Comparison of ENCODE assay signal across 20 cellular contexts in genomic region chr10:5652746-5653145, GRCh38.
"Had no signal": no experiment of that assay in that cellular context is flagged by ENCODE, and none has a peak within 500 bp of the region (broad histone marks: within the 10 kb centered on the region; RNA-seq: fewer than 3 reads in every experiment).

No MANE protein-coding gene starts in this region.

- H3K9ac ChIP-seq: neural progenitor cell had no signal

- H3K27ac ChIP-seq: cardiac muscle cell, hepatocyte, neural progenitor cell, pancreas had no signal

- ATAC-seq: activated CD8-positive, alpha-beta memory T cell treated with anti-CD3 and anti-CD28 coated beads, Interleukin-2, amount 10 ng/mL, durations not matched to agents 7 days and 5 days; stimulated activated naive CD8-positive, alpha-beta T cell treated with anti-CD3 and anti-CD28 coated beads, Interleukin-15, Interleukin-2, amounts not matched to agents 100 U/mL and 50 U/mL, for 24 hours had no signal

- H3K36me3 ChIP-seq: colonic mucosa, neural progenitor cell, pancreas had no signal

- H3K27me3 ChIP-seq: cardiac muscle cell, colonic mucosa, hepatocyte, neural progenitor cell, pancreas, testis had no signal

- H3K4me3 ChIP-seq: cardiac muscle cell, colonic mucosa, hepatocyte, neural progenitor cell, pancreas, testis had no signal

- H2AFZ ChIP-seq: hepatocyte, neural progenitor cell had no signal

- FAIRE-seq: astrocyte, kidney, pancreas, urothelium cell line had no signal

- H3K9me3 ChIP-seq: colonic mucosa, pancreas, testis had no signal

- H3K4me1 ChIP-seq: colonic mucosa, neural progenitor cell, pancreas had no signal

- H3K4me2 ChIP-seq: hepatocyte, neural progenitor cell had no signal

- DNase-seq: activated CD4-positive, alpha-beta T cell treated with anti-CD3 and anti-CD28 coated beads for 1 hour; activated CD4-positive, alpha-beta T cell treated with anti-CD3 and anti-CD28 coated beads, Interleukin-2, amount 50 U/mL, for 48 hours; activated CD8-positive, alpha-beta memory T cell treated with anti-CD3 and anti-CD28 coated beads, Interleukin-2, amount 10 ng/mL, durations not matched to agents 7 days and 5 days; activated gamma-delta T cell treated with Interleukin-2 at 50 U/mL for 16 hours; activated naive CD8-positive, alpha-beta T cell treated with anti-CD3 and anti-CD28 coated beads, Interleukin-2, amount 10 ng/mL, durations not matched to agents 7 days and 5 days; activated T-cell treated with anti-CD3 and anti-CD28 coated beads, Interleukin-2, amount 50 U/mL, for 24 hours; colonic mucosa; kidney; midbrain; pancreas; retina; stimulated activated CD4-positive, alpha-beta T cell treated with anti-CD3 and anti-CD28 coated beads, Interleukin-12 subunit alpha, Interleukin-12 subunit beta, amount 100 ng/mL, for 4 hours; stimulated activated CD4-positive, alpha-beta T cell treated with anti-CD3 and anti-CD28 coated beads, Interleukin-2, amount 100 ng/mL, for 48 hours; stimulated activated naive CD8-positive, alpha-beta T cell treated with anti-CD3 and anti-CD28 coated beads, Interleukin-15, Interleukin-2, amounts not matched to agents 100 U/mL and 50 U/mL, for 24 hours had no signal
